18 cellular contexts compared by ENCODE assay signal in the genomic region with DNA sequence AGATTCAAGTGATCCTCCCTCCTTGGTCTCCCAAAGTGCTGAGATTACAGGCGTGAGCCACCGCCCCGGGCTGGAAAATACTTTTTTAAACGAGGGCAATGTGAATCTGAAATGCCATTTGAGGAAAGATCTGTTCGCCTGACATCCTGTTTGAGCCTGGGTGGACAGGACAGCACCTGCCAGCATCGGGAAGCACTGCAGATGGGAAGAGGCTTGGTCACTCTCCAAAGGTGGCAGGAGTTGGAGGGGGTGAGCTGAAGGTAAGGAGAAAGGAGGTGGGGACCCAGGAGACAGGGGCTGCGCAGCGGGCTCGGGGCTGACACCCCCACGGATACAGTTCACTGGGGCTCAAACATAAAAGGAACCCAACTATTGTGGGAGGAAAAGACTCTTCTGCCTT. TPM values are rescaled to one million over a fixed set of nuclear protein-coding genes. Genes with fewer than 3 reads are reported as not detected.
DNase-seq lines count a peak whose midpoint lies in the region; ATAC-seq and TF ChIP-seq lines count a peak whose summit lies in the region.
"Had no signal": no experiment of that assay in that cellular context is flagged by ENCODE, and none has a peak within 500 bp of the region (broad histone marks: within the 10 kb centered on the region; RNA-seq: fewer than 3 reads in every experiment).

No MANE protein-coding gene starts in this region.

- peak overlapping the region; percentile 62 for H3K27ac ChIP-seq in VCaP
- H3K27ac ChIP-seq: C4-2B, HL-60 had no signal

- no peak for ATAC-seq in stimulated activated naive CD8-positive, alpha-beta T cell treated with anti-CD3 and anti-CD28 coated beads, Interleukin-15, Interleukin-2, amounts not matched to agents 100 U/mL and 50 U/mL, for 24 hours
- ATAC-seq in HG02938 (IDR thresholded peaks at IDR 0.05; ENCODE audit: unreplicated experiment), result no peak
- no peak for ATAC-seq in activated CD8-positive, alpha-beta T cell treated with anti-CD3 and anti-CD28 coated beads for 36 hours

- intact Hi-C loops in activated CD8-positive, alpha-beta T cell treated with anti-CD3 and anti-CD28 coated beads for 36 hours (cut with micrococcal nuclease), result no loop called here

- no peaks in the 10 kb centered on the region for H3K27me3 Mint-ChIP-seq in stimulated activated naive CD8-positive, alpha-beta T cell treated with anti-CD3 and anti-CD28 coated beads, Interleukin-15, Interleukin-2, amounts not matched to agents 100 ng/mL and 50 ng/mL, for 24 hours
- no peaks in the 10 kb centered on the region for H3K27me3 Mint-ChIP-seq in neural crest cell (ENCODE audit: low read depth)
- H3K27me3 Mint-ChIP-seq in activated CD8-positive, alpha-beta T cell treated with anti-CD3 and anti-CD28 coated beads for 36 hours, result no peaks in the 10 kb centered on the region
- H3K27me3 Mint-ChIP-seq: CD4-positive, alpha-beta T cell had no signal

- no peak for DNase-seq in stimulated activated naive CD8-positive, alpha-beta T cell treated with anti-CD3 and anti-CD28 coated beads, Interleukin-15, Interleukin-2, amounts not matched to agents 100 U/mL and 50 U/mL, for 24 hours
- no peak for DNase-seq in neural crest cell (ENCODE audit: low read depth, low spot score)
- DNase-seq in Ammon's horn (ENCODE audit: low spot score), result no peak
- DNase-seq in activated CD8-positive, alpha-beta T cell treated with anti-CD3 and anti-CD28 coated beads for 36 hours, result no peak
- DNase-seq: Caco-2; CD4-positive, alpha-beta T cell; DMS153; DND-41; EL; HCEC 1CT had no signal

- no peaks in the 10 kb centered on the region for H3K9me3 Mint-ChIP-seq in stimulated activated naive CD8-positive, alpha-beta T cell treated with anti-CD3 and anti-CD28 coated beads, Interleukin-15, Interleukin-2, amounts not matched to agents 100 ng/mL and 50 ng/mL, for 24 hours
- H3K9me3 Mint-ChIP-seq in neural crest cell, result no peaks in the 10 kb centered on the region
- no peaks in the 10 kb centered on the region for H3K9me3 Mint-ChIP-seq in activated CD8-positive, alpha-beta T cell treated with anti-CD3 and anti-CD28 coated beads for 36 hours
- H3K9me3 Mint-ChIP-seq: CD4-positive, alpha-beta T cell had no signal

- TF ChIP-seq CTCF in VCaP (conservative IDR thresholded peaks at IDR 0.05) (no peak), neural crest cell (conservative IDR thresholded peaks at IDR 0.05) (no peak)
- TF ChIP-seq CTCF in activated CD8-positive, alpha-beta T cell treated with anti-CD3 and anti-CD28 coated beads for 36 hours (IDR thresholded peaks at IDR 0.05), result no peak

- no peak overlapping the region for H3K4me3 Mint-ChIP-seq in stimulated activated naive CD8-positive, alpha-beta T cell treated with anti-CD3 and anti-CD28 coated beads, Interleukin-15, Interleukin-2, amounts not matched to agents 100 ng/mL and 50 ng/mL, for 24 hours
- H3K4me3 Mint-ChIP-seq in neural crest cell, result peak overlapping the region; percentile 54
- no peak overlapping the region for H3K4me3 Mint-ChIP-seq in activated CD8-positive, alpha-beta T cell treated with anti-CD3 and anti-CD28 coated beads for 36 hours
- H3K4me3 Mint-ChIP-seq: CD4-positive, alpha-beta T cell had no signal

- H3K27ac Mint-ChIP-seq in stimulated activated naive CD8-positive, alpha-beta T cell treated with anti-CD3 and anti-CD28 coated beads, Interleukin-15, Interleukin-2, amounts not matched to agents 100 ng/mL and 50 ng/mL, for 24 hours, result peak overlapping the region; percentile 23
- no peak overlapping the region for H3K27ac Mint-ChIP-seq in neural crest cell (ENCODE audit: unreplicated experiment)
- H3K27ac Mint-ChIP-seq in activated CD8-positive, alpha-beta T cell treated with anti-CD3 and anti-CD28 coated beads for 36 hours, result no peak overlapping the region
- H3K27ac Mint-ChIP-seq: CD4-positive, alpha-beta T cell had no signal

- peaks cover 4% of the 10 kb centered on the region for H3K36me3 Mint-ChIP-seq in stimulated activated naive CD8-positive, alpha-beta T cell treated with anti-CD3 and anti-CD28 coated beads, Interleukin-15, Interleukin-2, amounts not matched to agents 100 ng/mL and 50 ng/mL, for 24 hours (ENCODE audit: low read depth)
- H3K36me3 Mint-ChIP-seq in neural crest cell (ENCODE audit: low read depth), result no peaks in the 10 kb centered on the region
- peaks cover 5% of the 10 kb centered on the region for H3K36me3 Mint-ChIP-seq in activated CD8-positive, alpha-beta T cell treated with anti-CD3 and anti-CD28 coated beads for 36 hours (ENCODE audit: low read depth)

- no peaks in the 10 kb centered on the region for H3K4me1 Mint-ChIP-seq in stimulated activated naive CD8-positive, alpha-beta T cell treated with anti-CD3 and anti-CD28 coated beads, Interleukin-15, Interleukin-2, amounts not matched to agents 100 ng/mL and 50 ng/mL, for 24 hours (ENCODE audit: low read depth)
- H3K4me1 Mint-ChIP-seq in neural crest cell, result peaks cover 5% of the 10 kb centered on the region
- peaks cover 5% of the 10 kb centered on the region for H3K4me1 Mint-ChIP-seq in activated CD8-positive, alpha-beta T cell treated with anti-CD3 and anti-CD28 coated beads for 36 hours (ENCODE audit: low read depth)

- CTCF ChIA-PET in activated CD8-positive, alpha-beta T cell treated with anti-CD3 and anti-CD28 coated beads for 36 hours (lab: Charles Lee), result interaction anchor here (1.3 kb wide), 1 partner anchor 8 kb away, joined by 3 read pairs; no protein-coding TSS in a partner anchor

- POLR2A ChIA-PET in activated CD8-positive, alpha-beta T cell treated with anti-CD3 and anti-CD28 coated beads for 36 hours (lab: Charles Lee), result no interaction called here

RNA-seq across cellular contexts. Expression of gene BIRC5, which starts 3.9 kb away (rescaled TPM):
- total RNA-seq in neural crest cell, result 123 and 134 TPM in 2 replicates
- 10 to 100 TPM; 90.6 to 93.7 TPM for total RNA-seq in activated CD8-positive, alpha-beta T cell treated with anti-CD3 and anti-CD28 coated beads for 36 hours

RNA-seq across cellular contexts. Expression of gene TMEM235, which starts 21.3 kb away (rescaled TPM):
- total RNA-seq in neural crest cell, result not detected in 2 replicates
- not detected for total RNA-seq in activated CD8-positive, alpha-beta T cell treated with anti-CD3 and anti-CD28 coated beads for 36 hours
- total RNA-seq: A172; Caco-2; CD4-positive, alpha-beta T cell; H4; HT1080 had no signal

RNA-seq across cellular contexts. Expression of gene AFMID, which starts 22.9 kb away (rescaled TPM):
- 38.1 and 41.9 TPM in 2 replicates for total RNA-seq in neural crest cell
- 10 to 100 TPM; 20.8 to 27.9 TPM for total RNA-seq in activated CD8-positive, alpha-beta T cell treated with anti-CD3 and anti-CD28 coated beads for 36 hours

RNA-seq across cellular contexts. Expression of gene TK1, which starts 23.3 kb away (rescaled TPM):
- total RNA-seq in neural crest cell, result 48.7 and 53.9 TPM in 2 replicates
- 100 to 1,000 TPM; 175 to 179 TPM for total RNA-seq in activated CD8-positive, alpha-beta T cell treated with anti-CD3 and anti-CD28 coated beads for 36 hours

RNA-seq across cellular contexts. Expression of gene SYNGR2, which starts 41.7 kb away (rescaled TPM):
- 19.3 and 23.0 TPM in 2 replicates for total RNA-seq in neural crest cell
- total RNA-seq in activated CD8-positive, alpha-beta T cell treated with anti-CD3 and anti-CD28 coated beads for 36 hours, result 10 to 100 TPM; 92.6 to 95.1 TPM
